ENCODE assay signal across 24 cellular contexts in genomic region chrY:14300775-14301174, GRCh38.
DNase-seq lines count a peak whose midpoint lies in the region; ATAC-seq and TF ChIP-seq lines count a peak whose summit lies in the region.
"Had no signal": no experiment of that assay in that cellular context is flagged by ENCODE, and none has a peak within 500 bp of the region (broad histone marks: within the 10 kb centered on the region; RNA-seq: fewer than 3 reads in every experiment).

No MANE protein-coding gene starts in this region.

- no peaks in the 10 kb centered on the region for H3K36me3 Mint-ChIP-seq in activated naive CD8-positive, alpha-beta T cell
- H3K36me3 Mint-ChIP-seq in activated naive CD8-positive, alpha-beta T cell treated with anti-CD3 and anti-CD28 coated beads for 36 hours, result no peaks in the 10 kb centered on the region
- H3K36me3 Mint-ChIP-seq in activated T-helper 17 cell treated with anti-CD3 and anti-CD28 coated beads, Interleukin-2, amount 50 U/mL, for 72 hours (ENCODE audit: low read depth), result no peaks in the 10 kb centered on the region
- H3K36me3 Mint-ChIP-seq in stimulated activated naive CD8-positive, alpha-beta T cell treated with anti-CD3 and anti-CD28 coated beads, Interleukin-15, Interleukin-2, amounts not matched to agents 100 ng/mL and 50 ng/mL, for 24 hours (ENCODE audit: low read depth), result no peaks in the 10 kb centered on the region

- ATAC-seq in HG02610 (IDR thresholded peaks at IDR 0.05; ENCODE audit: unreplicated experiment) (peak; percentile 67), HG02981 (IDR thresholded peaks at IDR 0.05; ENCODE audit: unreplicated experiment) (no peak)
- ATAC-seq in activated T-helper 17 cell treated with anti-CD3 and anti-CD28 coated beads, Interleukin-2, amount 50 U/mL, for 72 hours (replicated peaks), result peak; percentile 85
- ATAC-seq: GM23338, mucosa of descending colon, Panc1, right lobe of liver had no signal

- no peaks in the 10 kb centered on the region for H3K9me3 ChIP-seq in breast epithelium
- H3K9me3 ChIP-seq: mucosa of descending colon, right lobe of liver, transverse colon had no signal

- DNase-seq in activated naive CD8-positive, alpha-beta T cell treated with anti-CD3 and anti-CD28 coated beads for 36 hours, result no peak
- DNase-seq in breast epithelium (ENCODE audit: low spot score in 2 of 2), result no peak
- DNase-seq in SW 1271 (lab: John Stamatoyannopoulos, UW), result no peak
- DNase-seq: activated CD8-positive, alpha-beta memory T cell treated with anti-CD3 and anti-CD28 coated beads, Interleukin-2, amount 50 U/mL, for 48 hours; activated gamma-delta T cell; dorsolateral prefrontal cortex; glutamatergic neuron; kidney; mucosa of descending colon; NCI-H1048; NCI-H187 treated with DMSO at 0.1 percent for 48 hours; NCI-H524 treated with DMSO at 0.1 percent for 48 hours; posterior cingulate gyrus; right lobe of liver; SHP77 treated with DMSO at 0.1 percent for 48 hours; stimulated activated CD4-positive, alpha-beta T cell treated with anti-CD3 and anti-CD28 coated beads, Interleukin-12 subunit alpha, Interleukin-12 subunit beta, amount 100 ng/mL, for 4 hours; transverse colon had no signal

- no peaks in the 10 kb centered on the region for H3K4me1 ChIP-seq in breast epithelium
- H3K4me1 ChIP-seq: right lobe of liver, transverse colon had no signal

- no peak overlapping the region for H3K27ac ChIP-seq in breast epithelium
- H3K27ac ChIP-seq: dorsolateral prefrontal cortex, right lobe of liver, transverse colon had no signal

- TF ChIP-seq POLR2A in breast epithelium (IDR thresholded peaks at IDR 0.05), result no peak

- H3K27me3 ChIP-seq in breast epithelium, result no peaks in the 10 kb centered on the region
- H3K27me3 ChIP-seq: dorsolateral prefrontal cortex, right lobe of liver, transverse colon had no signal

- H3K36me3 ChIP-seq in breast epithelium, result no peaks in the 10 kb centered on the region
- H3K36me3 ChIP-seq: right lobe of liver, transverse colon had no signal

- H3K9me3 Mint-ChIP-seq in activated naive CD8-positive, alpha-beta T cell (ENCODE audit: low read depth), result no peaks in the 10 kb centered on the region
- H3K9me3 Mint-ChIP-seq in activated naive CD8-positive, alpha-beta T cell treated with anti-CD3 and anti-CD28 coated beads for 36 hours, result no peaks in the 10 kb centered on the region
- H3K9me3 Mint-ChIP-seq in activated T-helper 17 cell treated with anti-CD3 and anti-CD28 coated beads, Interleukin-2, amount 50 U/mL, for 72 hours, result no peaks in the 10 kb centered on the region
- H3K9me3 Mint-ChIP-seq in stimulated activated naive CD8-positive, alpha-beta T cell treated with anti-CD3 and anti-CD28 coated beads, Interleukin-15, Interleukin-2, amounts not matched to agents 100 ng/mL and 50 ng/mL, for 24 hours, result no peaks in the 10 kb centered on the region
- H3K9me3 Mint-ChIP-seq: GM23338 had no signal

- peaks cover 25% of the 10 kb centered on the region for H3K4me1 Mint-ChIP-seq in activated naive CD8-positive, alpha-beta T cell (ENCODE audit: low read depth)
- peaks cover 7% of the 10 kb centered on the region for H3K4me1 Mint-ChIP-seq in activated naive CD8-positive, alpha-beta T cell treated with anti-CD3 and anti-CD28 coated beads for 36 hours
- H3K4me1 Mint-ChIP-seq in activated T-helper 17 cell treated with anti-CD3 and anti-CD28 coated beads, Interleukin-2, amount 50 U/mL, for 72 hours, result peaks cover 7% of the 10 kb centered on the region
- H3K4me1 Mint-ChIP-seq in stimulated activated naive CD8-positive, alpha-beta T cell treated with anti-CD3 and anti-CD28 coated beads, Interleukin-15, Interleukin-2, amounts not matched to agents 100 ng/mL and 50 ng/mL, for 24 hours (ENCODE audit: low read depth), result peaks cover 21% of the 10 kb centered on the region
- H3K4me1 Mint-ChIP-seq: GM23338 had no signal

- H3K27ac Mint-ChIP-seq in activated naive CD8-positive, alpha-beta T cell, result peak overlapping the region; percentile 76
- no peak overlapping the region for H3K27ac Mint-ChIP-seq in activated naive CD8-positive, alpha-beta T cell treated with anti-CD3 and anti-CD28 coated beads for 36 hours
- H3K27ac Mint-ChIP-seq in activated T-helper 17 cell treated with anti-CD3 and anti-CD28 coated beads, Interleukin-2, amount 50 U/mL, for 72 hours, result peak overlapping the region; percentile 87
- no peak overlapping the region for H3K27ac Mint-ChIP-seq in stimulated activated naive CD8-positive, alpha-beta T cell treated with anti-CD3 and anti-CD28 coated beads, Interleukin-15, Interleukin-2, amounts not matched to agents 100 ng/mL and 50 ng/mL, for 24 hours
- H3K27ac Mint-ChIP-seq: GM23338 had no signal

- intact Hi-C loops in breast epithelium (cut with DNase I; ENCODE audit: low total_unique reads), result no loop called here

- no peaks in the 10 kb centered on the region for H3K27me3 Mint-ChIP-seq in activated naive CD8-positive, alpha-beta T cell
- no peaks in the 10 kb centered on the region for H3K27me3 Mint-ChIP-seq in activated naive CD8-positive, alpha-beta T cell treated with anti-CD3 and anti-CD28 coated beads for 36 hours
- H3K27me3 Mint-ChIP-seq in activated T-helper 17 cell treated with anti-CD3 and anti-CD28 coated beads, Interleukin-2, amount 50 U/mL, for 72 hours, result no peaks in the 10 kb centered on the region
- H3K27me3 Mint-ChIP-seq in stimulated activated naive CD8-positive, alpha-beta T cell treated with anti-CD3 and anti-CD28 coated beads, Interleukin-15, Interleukin-2, amounts not matched to agents 100 ng/mL and 50 ng/mL, for 24 hours, result no peaks in the 10 kb centered on the region

- no peak overlapping the region for H3K4me3 ChIP-seq in breast epithelium
- H3K4me3 ChIP-seq: dorsolateral prefrontal cortex, GM23338, mucosa of descending colon, right lobe of liver, transverse colon had no signal

- TF ChIP-seq CTCF in breast epithelium (IDR thresholded peaks at IDR 0.05), result no peak

- peak overlapping the region; percentile 6 for H3K4me3 Mint-ChIP-seq in activated naive CD8-positive, alpha-beta T cell
- no peak overlapping the region for H3K4me3 Mint-ChIP-seq in activated naive CD8-positive, alpha-beta T cell treated with anti-CD3 and anti-CD28 coated beads for 36 hours
- H3K4me3 Mint-ChIP-seq in activated T-helper 17 cell treated with anti-CD3 and anti-CD28 coated beads, Interleukin-2, amount 50 U/mL, for 72 hours, result peak overlapping the region; percentile 46
- peak overlapping the region; percentile 48 for H3K4me3 Mint-ChIP-seq in stimulated activated naive CD8-positive, alpha-beta T cell treated with anti-CD3 and anti-CD28 coated beads, Interleukin-15, Interleukin-2, amounts not matched to agents 100 ng/mL and 50 ng/mL, for 24 hours
- H3K4me3 Mint-ChIP-seq: GM23338 had no signal

Comparison
In these comparisons a context has a peak if more than half of its experiments do, and no peak if none do; other contexts are left out.
1. H3K27ac Mint-ChIP-seq: peak in activated naive CD8-positive, alpha-beta T cell (single experiment) and activated T-helper 17 cell treated with anti-CD3 and anti-CD28 coated beads, Interleukin-2, amount 50 U/mL, for 72 hours (single experiment); none in activated naive CD8-positive, alpha-beta T cell treated with anti-CD3 and anti-CD28 coated beads for 36 hours (single experiment) and stimulated activated naive CD8-positive, alpha-beta T cell treated with anti-CD3 and anti-CD28 coated beads, Interleukin-15, Interleukin-2, amounts not matched to agents 100 ng/mL and 50 ng/mL, for 24 hours (single experiment).